ENCODE assay signal across 1 cellular context in the genomic region with DNA sequence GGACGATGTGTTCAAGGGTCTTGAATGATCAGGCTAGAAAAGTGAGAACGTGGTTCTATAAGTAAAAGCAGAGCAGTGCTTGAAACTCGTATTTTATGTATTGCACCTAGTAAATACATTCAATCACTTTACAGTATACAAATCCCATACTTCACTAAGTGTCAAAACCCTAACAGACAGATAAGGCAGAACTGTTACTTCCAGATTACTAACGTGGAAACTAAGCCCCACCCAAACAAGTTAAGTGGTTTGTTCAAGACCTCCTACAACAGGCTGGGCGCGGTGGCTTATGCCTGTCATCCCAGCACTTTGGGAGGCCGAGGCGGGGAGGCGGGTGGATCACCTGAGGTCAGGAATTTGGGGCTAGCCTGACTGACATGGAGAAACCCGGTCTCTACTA.
TF ChIP-seq lines count a peak whose summit lies in the region.

No MANE protein-coding gene starts in this region.

TF ChIP-seq in H1, 55 proteins besides CTCF, POLR2A, EP300 and RAD21:
- TF ChIP-seq TEAD4 (IDR thresholded peaks at IDR 0.05; ENCODE audit: low read depth, low read length), result no peak
